Comparison of ENCODE assay signal across 9 cellular contexts in the genomic region with DNA sequence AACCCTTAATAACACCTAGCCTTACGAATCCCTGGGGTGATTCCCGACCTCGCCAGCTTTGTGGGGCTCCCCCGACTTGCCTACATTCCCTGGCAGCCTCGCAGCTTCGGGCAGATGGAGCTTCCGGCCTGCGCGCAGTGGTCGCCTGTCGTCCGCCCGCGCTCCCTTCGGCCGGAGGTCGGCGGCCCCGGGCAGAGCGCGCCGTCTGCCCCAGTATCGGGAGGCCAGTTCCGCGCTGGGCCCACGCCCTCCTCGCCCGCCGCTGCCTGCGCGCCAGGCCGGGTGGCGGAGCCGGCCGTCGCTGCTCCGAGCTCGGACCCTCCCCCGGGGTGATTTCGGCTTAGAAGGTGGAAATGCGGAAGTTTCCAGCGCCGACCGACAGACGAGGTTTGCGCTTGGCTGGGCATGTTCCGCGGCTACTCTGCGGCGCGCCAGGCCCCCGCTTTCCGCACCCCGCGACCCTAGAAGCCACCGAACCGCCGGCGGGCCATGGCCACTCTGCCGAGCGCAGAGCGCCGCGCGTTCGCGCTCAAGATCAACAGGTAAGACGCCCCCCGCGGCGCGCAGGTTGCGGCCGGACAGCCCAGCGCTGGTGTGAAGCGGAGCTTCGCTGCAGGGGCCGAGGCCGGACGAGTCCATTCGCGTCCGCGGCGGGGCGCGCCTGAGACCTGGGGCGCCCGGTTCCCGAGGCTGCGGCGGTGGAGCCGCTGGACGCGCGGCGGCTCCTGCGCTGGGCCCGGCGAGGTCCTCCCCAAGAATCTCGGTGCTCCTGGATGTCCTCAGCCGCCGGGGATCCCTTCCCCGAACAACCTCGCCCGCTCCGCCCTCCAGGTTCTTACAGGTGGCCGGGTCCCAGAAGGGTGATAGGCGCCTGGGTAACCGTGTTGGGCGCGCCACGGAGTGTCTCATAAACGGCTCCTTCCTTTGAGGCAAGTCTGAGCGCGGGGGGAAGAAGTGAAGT.
A peak's percentile ranks its signal among the peaks of the same experiment; 100 is the strongest.
DNase-seq lines count a peak whose midpoint lies in the region; ATAC-seq and FAIRE-seq lines count a peak whose summit lies in the region.
"Had no signal": no experiment of that assay in that cellular context is flagged by ENCODE, and none has a peak within 500 bp of the region (broad histone marks: within the 10 kb centered on the region; RNA-seq: fewer than 3 reads in every experiment).

A gene (plus strand): TSS at position 378 of the 961 bp plus-strand sequence. CDS start 112 bp downstream, at position 490.

- no peaks in the 10 kb centered on the region for H3K36me3 Mint-ChIP-seq in activated naive CD8-positive, alpha-beta T cell treated with anti-CD3 and anti-CD28 coated beads, Interleukin-2, amount 50 U/mL, for 24 hours (ENCODE audit: low read depth)

- H3K27me3 ChIP-seq in BLaER1 treated with 17β-estradiol and CSF1 and Interleukin-3, amounts not matched to agents 10 nM and 100 nM = peaks cover 0 to 27% (median 15%) of the 10 kb centered on the region in 11 experiments; a peak in 16 of 22 replicates
- H3K27me3 ChIP-seq in iPS DF 6.9 (ENCODE audit: control insufficient read depth, insufficient read depth, low read length) = peaks cover 3% of the 10 kb centered on the region; the same call in 1 of the 2 replicates

- H3K9ac ChIP-seq in BLaER1 treated with 17β-estradiol and CSF1 and Interleukin-3, amounts not matched to agents 10 nM and 100 nM = peak within 1 kb of the TSS; percentile 69 to 92 (median 80)

- no peaks in the 10 kb centered on the region for H3K9me3 ChIP-seq in BLaER1 treated with 17β-estradiol and CSF1 and Interleukin-3, amounts not matched to agents 10 nM and 100 nM (replicated peaks in 1 of 11)
- no peaks in the 10 kb centered on the region for H3K9me3 ChIP-seq in iPS DF 6.9 (ENCODE audit: control insufficient read depth, insufficient read depth, low read length)

- DNase-seq in GM19239 (ENCODE audit: insufficient read length, low spot score) = peak; percentile 59
- DNase-seq in SKM-1 (lab: John Stamatoyannopoulos, UW; ENCODE audit: unreplicated experiment) = peak; percentile 82
- DNase-seq in activated naive CD8-positive, alpha-beta T cell treated with anti-CD3 and anti-CD28 coated beads, Interleukin-2, amount 50 U/mL, for 24 hours = peak; percentile 72
- DNase-seq in iPS DF 6.9 (ENCODE audit: low read depth, low spot score) = peak; percentile 47
- DNase-seq in stimulated activated CD4-positive, alpha-beta T cell treated with anti-CD3 and anti-CD28 coated beads, Interleukin-12 subunit alpha, Interleukin-12 subunit beta, amount 100 ng/mL, for 24 hours (ENCODE audit: low read depth in 2 of 2) = peak; percentile 5 to 45
- no peak for DNase-seq in NCI-H1694 treated with DMSO at 0.1 percent for 48 hours (lab: John Stamatoyannopoulos, UW)

- WGBS in iPS DF 6.9 (ENCODE audit: insufficient coverage, insufficient read length) = no CpG with 5 or more reads among the region's 116 CpGs

- peak; percentile 79 for ATAC-seq in HG03442 (IDR thresholded peaks at IDR 0.05; ENCODE audit: unreplicated experiment)
- peak; percentile 90 for ATAC-seq in activated naive CD8-positive, alpha-beta T cell treated with anti-CD3 and anti-CD28 coated beads, Interleukin-2, amount 50 U/mL, for 24 hours

- peaks cover 0 to 6% (median 0%) of the 10 kb centered on the region in 11 experiments; a peak in 1 of 22 replicates for H3K36me3 ChIP-seq in BLaER1 treated with 17β-estradiol and CSF1 and Interleukin-3, amounts not matched to agents 10 nM and 100 nM
- no peaks in the 10 kb centered on the region for H3K36me3 ChIP-seq in iPS DF 6.9 (ENCODE audit: control insufficient read depth, insufficient read depth, low read length)

- H3K27ac Mint-ChIP-seq in activated naive CD8-positive, alpha-beta T cell treated with anti-CD3 and anti-CD28 coated beads, Interleukin-2, amount 50 U/mL, for 24 hours = peak within 1 kb of the TSS; percentile 40

- peak within 1 kb of the TSS; percentile 83 to 97 (median 94) for H3K4me2 ChIP-seq in BLaER1 treated with 17β-estradiol and CSF1 and Interleukin-3, amounts not matched to agents 10 nM and 100 nM

- H3K27me3 Mint-ChIP-seq in activated naive CD8-positive, alpha-beta T cell treated with anti-CD3 and anti-CD28 coated beads, Interleukin-2, amount 50 U/mL, for 24 hours = no peaks in the 10 kb centered on the region

- peaks cover 8 to 88% (median 44%) of the 10 kb centered on the region in 10 experiments; a peak in 19 of 20 replicates for H3K4me1 ChIP-seq in BLaER1 treated with 17β-estradiol and CSF1 and Interleukin-3, amounts not matched to agents 10 nM and 100 nM
- no peaks in the 10 kb centered on the region for H3K4me1 ChIP-seq in iPS DF 6.9 (ENCODE audit: control insufficient read depth, insufficient read depth, low read length)

- no peaks in the 10 kb centered on the region for H3K9me3 Mint-ChIP-seq in activated naive CD8-positive, alpha-beta T cell treated with anti-CD3 and anti-CD28 coated beads, Interleukin-2, amount 50 U/mL, for 24 hours

- peak within 1 kb of the TSS; percentile 77 for H3K4me3 Mint-ChIP-seq in activated naive CD8-positive, alpha-beta T cell treated with anti-CD3 and anti-CD28 coated beads, Interleukin-2, amount 50 U/mL, for 24 hours

- peak within 1 kb of the TSS; percentile 45 to 92 (median 75) for H3K27ac ChIP-seq in BLaER1 treated with 17β-estradiol and CSF1 and Interleukin-3, amounts not matched to agents 10 nM and 100 nM
- H3K27ac ChIP-seq in iPS DF 6.9 (ENCODE audit: low read length) = no peak within 1 kb of the TSS
- H3K27ac ChIP-seq: SK-N-MC had no signal

- no peaks in the 10 kb centered on the region; a peak in 1 of 22 replicates for H4K20me1 ChIP-seq in BLaER1 treated with 17β-estradiol and CSF1 and Interleukin-3, amounts not matched to agents 10 nM and 100 nM

- FAIRE-seq in GM19239 (lab: Jason Lieb, UNC) = peak; percentile 84

- peak within 1 kb of the TSS; percentile 66 to 84 (median 72) for H3K4me3 ChIP-seq in BLaER1 treated with 17β-estradiol and CSF1 and Interleukin-3, amounts not matched to agents 10 nM and 100 nM
- peak within 1 kb of the TSS; percentile 42; the same call in 1 of the 2 replicates for H3K4me3 ChIP-seq in iPS DF 6.9 (ENCODE audit: low read length)
- H3K4me3 ChIP-seq: SK-N-MC had no signal

- H3K4me1 Mint-ChIP-seq in activated naive CD8-positive, alpha-beta T cell treated with anti-CD3 and anti-CD28 coated beads, Interleukin-2, amount 50 U/mL, for 24 hours = peaks cover 17% of the 10 kb centered on the region
